In the genomic region with DNA sequence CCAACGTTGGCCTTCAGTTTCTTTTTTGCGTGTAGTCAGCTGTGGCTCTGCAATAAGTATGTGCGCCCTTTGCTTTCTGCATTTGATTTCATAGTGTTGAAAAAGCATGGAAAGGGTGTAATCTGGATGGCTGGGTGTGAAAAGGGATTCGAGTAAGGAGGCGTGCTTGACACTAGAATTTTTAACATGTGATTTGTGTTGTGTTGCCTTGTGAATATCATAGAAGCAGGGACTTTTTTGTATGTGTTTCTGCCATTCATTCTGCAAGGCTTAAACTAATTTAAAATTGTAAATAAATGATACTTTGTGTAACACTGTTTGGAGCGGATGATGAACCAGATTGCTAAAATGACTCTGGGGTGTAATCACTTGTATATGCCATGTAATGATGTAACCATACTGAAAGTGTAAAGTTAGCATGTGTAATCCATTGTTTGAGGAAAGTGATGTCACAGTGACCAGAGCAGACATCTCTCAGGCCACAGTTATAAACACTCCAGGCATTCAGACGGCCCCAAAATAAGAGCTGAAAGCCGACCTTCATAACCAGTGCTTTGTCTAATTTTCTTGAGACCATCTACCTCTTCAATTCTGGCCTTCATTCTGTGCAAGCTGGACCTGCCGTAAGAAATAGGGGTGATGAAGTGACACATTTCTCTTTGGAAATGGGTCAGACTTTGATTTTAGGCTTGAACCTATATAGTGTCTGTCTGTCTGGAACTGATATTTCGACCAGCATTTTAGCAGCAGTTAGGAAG, we compare ENCODE assay signal across 12 cellular contexts. TPM values are rescaled to one million over a fixed set of nuclear protein-coding genes. Genes with fewer than 3 reads are reported as not detected.
DNase-seq lines count a peak whose midpoint lies in the region; ATAC-seq and TF ChIP-seq lines count a peak whose summit lies in the region.
"Had no signal": no experiment of that assay in that cellular context is flagged by ENCODE, and none has a peak within 500 bp of the region (broad histone marks: within the 10 kb centered on the region; RNA-seq: fewer than 3 reads in every experiment).

No MANE protein-coding gene starts in this region.

- H3K9me2 ChIP-seq in PC-9 (ENCODE audit: insufficient read depth): no peaks in the 10 kb centered on the region

- no peaks in the 10 kb centered on the region for H3K27me3 ChIP-seq in adipocyte (replicated peaks; ENCODE audit: control insufficient read depth, insufficient read depth, low read length)
- H3K27me3 ChIP-seq in osteoblast (ENCODE audit: insufficient read depth, low read length): peaks cover 8% of the 10 kb centered on the region
- no peaks in the 10 kb centered on the region for H3K27me3 ChIP-seq in PC-9 (ENCODE audit: insufficient read depth, low read depth)
- no peaks in the 10 kb centered on the region for H3K27me3 ChIP-seq in colonic mucosa

- no peak overlapping the region for H3K9ac ChIP-seq in adipocyte (ENCODE audit: low read length)
- H3K9ac ChIP-seq in colonic mucosa (ENCODE audit: low read depth in 2 of 2, low read length in 2 of 2): no peak overlapping the region

- TF ChIP-seq CTCF in foreskin fibroblast (IDR thresholded peaks at IDR 0.05; ENCODE audit: low read depth, low read length): no peak
- no peak for TF ChIP-seq CTCF in osteoblast (IDR thresholded peaks at IDR 0.05; ENCODE audit: extremely low read depth, low read depth, low read length)
- no peak for TF ChIP-seq CTCF in PC-9 (conservative IDR thresholded peaks at IDR 0.05)
- no peak for TF ChIP-seq CTCF in colonic mucosa (IDR thresholded peaks at IDR 0.05)

- H3K4me1 ChIP-seq in adipocyte (ENCODE audit: control insufficient read depth, insufficient read depth, low read length): peaks cover 20% of the 10 kb centered on the region
- no peaks in the 10 kb centered on the region for H3K4me1 ChIP-seq in osteoblast (ENCODE audit: insufficient read depth, low read length)
- no peaks in the 10 kb centered on the region for H3K4me1 ChIP-seq in PC-9 (replicated peaks; ENCODE audit: insufficient read depth)
- H3K4me1 ChIP-seq in colonic mucosa: no peaks in the 10 kb centered on the region

- intact Hi-C loops in PC-9 (cut with micrococcal nuclease; ENCODE audit: unreplicated experiment): no loop called here
- intact Hi-C loops in colonic mucosa (cut with DNase I): no loop called here

- H3K36me3 ChIP-seq in adipocyte (ENCODE audit: control insufficient read depth, insufficient read depth, low read length, severe bottlenecking): no peaks in the 10 kb centered on the region
- no peaks in the 10 kb centered on the region for H3K36me3 ChIP-seq in osteoblast (ENCODE audit: insufficient read depth, low read length)
- H3K36me3 ChIP-seq in PC-9 (ENCODE audit: low read depth): no peaks in the 10 kb centered on the region
- H3K36me3 ChIP-seq in colonic mucosa: no peaks in the 10 kb centered on the region

- H3K79me2 ChIP-seq in osteoblast (ENCODE audit: insufficient read depth, low read length): no peaks in the 10 kb centered on the region
- H3K79me2 ChIP-seq in PC-9 (ENCODE audit: low read depth): no peaks in the 10 kb centered on the region

- H3K4me3 Mint-ChIP-seq in effector memory CD8-positive, alpha-beta T cell: no peak overlapping the region
- H3K4me3 Mint-ChIP-seq: CD8-positive, alpha-beta T cell; T-helper 2 cell treated with Interferon-gamma antibody and Interleukin-4, amounts not matched to agents 5 μg/mL and 100 μg/mL, for 36 hours had no signal

- POLR2A ChIA-PET in PC-9 (lab: Charles Lee; ENCODE audit: unreplicated experiment): no interaction called here

- H3F3A ChIP-seq in PC-9 (ENCODE audit: insufficient read depth, low read depth): no peaks in the 10 kb centered on the region

- no peaks in the 10 kb centered on the region for H3K9me3 Mint-ChIP-seq in effector memory CD8-positive, alpha-beta T cell
- H3K9me3 Mint-ChIP-seq: CD8-positive, alpha-beta T cell had no signal

- H4K20me1 ChIP-seq in osteoblast (ENCODE audit: insufficient read depth, low read length) (no peaks in the 10 kb centered on the region), PC-9 (ENCODE audit: insufficient read depth) (no peaks in the 10 kb centered on the region)

- H3K9me3 ChIP-seq in adipocyte (ENCODE audit: control insufficient read depth, low read length) (no peaks in the 10 kb centered on the region), osteoblast (ENCODE audit: low read depth, low read length) (no peaks in the 10 kb centered on the region), PC-9 (ENCODE audit: insufficient read depth, low read depth) (no peaks in the 10 kb centered on the region), colonic mucosa (no peaks in the 10 kb centered on the region)

- H2AFZ ChIP-seq in osteoblast (ENCODE audit: low read length) (peak overlapping the region; percentile 27), PC-9 (no peak overlapping the region)

- CTCF ChIA-PET in PC-9 (lab: Charles Lee): no interaction called here

- H3K4me1 Mint-ChIP-seq in effector memory CD8-positive, alpha-beta T cell (ENCODE audit: low read depth in 2 of 2): no peaks in the 10 kb centered on the region

- H3K4me3 ChIP-seq in adipocyte (ENCODE audit: low read length): peak overlapping the region; percentile 61
- H3K4me3 ChIP-seq in foreskin fibroblast (ENCODE audit: low read depth in 1 of 2, low read length in 2 of 2): no peak overlapping the region
- peak overlapping the region; percentile 11 for H3K4me3 ChIP-seq in osteoblast (ENCODE audit: insufficient read depth, low read length)
- H3K4me3 ChIP-seq in PC-9: no peak overlapping the region
- H3K4me3 ChIP-seq in colonic mucosa: no peak overlapping the region

- H3K27ac ChIP-seq in osteoblast (ENCODE audit: low read depth, low read length) (no peak overlapping the region), PC-9 (no peak overlapping the region), colonic mucosa (no peak overlapping the region)

- DNase-seq in DMS53 (lab: John Stamatoyannopoulos, UW): peak; percentile 37
- peak; percentile 70 for DNase-seq in adipocyte (ENCODE audit: low read depth)
- DNase-seq in foreskin fibroblast: peak; percentile 44 to 86
- peak; percentile 44 for DNase-seq in osteoblast (ENCODE audit: insufficient read length, low spot score, missing footprints)
- DNase-seq in PC-9: no peak
- no peak for DNase-seq in effector memory CD8-positive, alpha-beta T cell
- DNase-seq in colonic mucosa: no peak
- DNase-seq: activated naive CD4-positive, alpha-beta T cell treated with anti-CD3 and anti-CD28 coated beads, Interleukin-2, amount 50 U/mL, for 16 hours; CD8-positive, alpha-beta T cell; NCI-H1694 had no signal

- peaks cover 19 to 62% of the 10 kb centered on the region in 2 donors for H3K27me3 Mint-ChIP-seq in effector memory CD8-positive, alpha-beta T cell

- no peak for ATAC-seq in effector memory CD8-positive, alpha-beta T cell (replicated peaks)
- no peak for ATAC-seq in HG02763 (IDR thresholded peaks at IDR 0.05; ENCODE audit: unreplicated experiment)
- ATAC-seq: CD8-positive, alpha-beta T cell had no signal

- H3K36me3 Mint-ChIP-seq in effector memory CD8-positive, alpha-beta T cell (ENCODE audit: insufficient read depth): no peaks in the 10 kb centered on the region
- H3K36me3 Mint-ChIP-seq: CD8-positive, alpha-beta T cell had no signal

- BruUV-seq in PC-9 (replicated peaks; lab: Mats Ljungman, UMichigan): no TSS peak

- H3K27ac Mint-ChIP-seq in effector memory CD8-positive, alpha-beta T cell: no peak overlapping the region
- H3K27ac Mint-ChIP-seq: CD8-positive, alpha-beta T cell; T-helper 2 cell treated with Interferon-gamma antibody and Interleukin-4, amounts not matched to agents 5 μg/mL and 100 μg/mL, for 36 hours had no signal

- H3K4me2 ChIP-seq in osteoblast (ENCODE audit: insufficient read depth, low read length) (peak overlapping the region; percentile 57), PC-9 (no peak overlapping the region)

RNA-seq across cellular contexts. Expression of gene SH3BGR, which starts 0.6 kb away (rescaled TPM):
- 1.4 and 2.1 TPM in 2 replicates for total RNA-seq in osteoblast
- total RNA-seq in PC-9 (2021): 3.3 and 4.5 TPM in 2 replicates
- total RNA-seq in colonic mucosa: 1 to 10 TPM; 3.3 to 5.1 TPM

RNA-seq across cellular contexts. Expression of gene LCA5L, which starts 6.8 kb away (rescaled TPM):
- total RNA-seq in osteoblast (2.2 and 2.9 TPM in 2 replicates), PC-9 (2021) (1.8 and 2.4 TPM in 2 replicates), colonic mucosa (under 1 TPM; 0.64 to 0.98 TPM)
- total RNA-seq: CD8-positive, alpha-beta T cell had no signal

Comparison
In these comparisons a context has a peak if more than half of its experiments do, and no peak if none do; other contexts are left out.
1. DNase-seq: peak in DMS53 (single experiment), adipocyte (single experiment), foreskin fibroblast (2 of 2) and osteoblast (single experiment); none in PC-9 (0 of 2), effector memory CD8-positive, alpha-beta T cell (0 of 3) and colonic mucosa (single experiment).
2. H3K4me3 ChIP-seq: peak in adipocyte (single experiment) and osteoblast (single experiment); none in foreskin fibroblast (0 of 2), PC-9 (single experiment) and colonic mucosa (single experiment).